Comparison of ENCODE assay signal across 8 cellular contexts in the genomic region with DNA sequence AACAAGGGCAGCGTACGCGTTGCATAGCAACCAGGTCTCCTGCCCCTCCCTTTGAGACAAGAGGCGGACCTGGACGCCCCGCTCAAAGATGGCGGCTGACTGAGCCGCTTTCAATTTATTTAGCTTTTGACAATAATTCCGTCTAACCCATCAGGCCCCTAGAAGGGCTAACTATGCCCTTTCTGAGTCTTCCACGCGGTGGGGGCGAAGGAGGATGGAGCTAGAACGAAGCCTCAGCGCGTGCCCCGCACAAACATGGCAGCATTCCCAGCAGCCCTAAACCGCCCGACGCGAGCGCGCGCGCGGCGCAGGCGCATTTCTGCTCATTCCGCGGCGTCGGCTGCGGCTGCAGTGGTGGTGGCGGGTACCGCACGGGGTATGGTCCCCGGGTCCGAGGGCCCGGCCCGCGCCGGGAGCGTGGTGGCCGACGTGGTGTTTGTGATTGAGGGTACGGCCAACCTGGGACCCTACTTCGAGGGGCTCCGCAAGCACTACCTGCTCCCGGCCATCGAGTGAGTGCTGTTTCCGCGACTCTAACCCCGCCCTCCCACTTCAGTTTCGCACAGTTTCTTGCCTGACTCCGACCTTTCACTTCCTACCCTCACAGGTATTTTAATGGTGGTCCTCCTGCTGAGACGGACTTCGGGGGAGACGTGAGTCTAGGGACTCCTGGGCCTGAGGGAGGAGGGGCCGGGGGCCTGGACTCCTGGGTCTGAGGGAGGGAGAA.
DNase-seq lines count a peak whose midpoint lies in the region; ATAC-seq and TF ChIP-seq lines count a peak whose summit lies in the region.

A gene (plus strand): TSS at position 326 of the 727 bp plus-strand sequence. CDS start 53 bp downstream, at position 379.

- TF ChIP-seq CTCF in astrocyte of the cerebellum (IDR thresholded peaks at IDR 0.05; ENCODE audit: low read depth, low read length, missing control alignments), result peak; percentile 10

- in situ Hi-C loops in astrocyte of the cerebellum (cut with HindIII; ENCODE audit: low sequenced_read_pairs), result no loop called here

- peak within 1 kb of the TSS; percentile 98 for H3K4me3 ChIP-seq in astrocyte of the cerebellum (ENCODE audit: low read depth, low read length)

- TF ChIP-seq POLR2A in GM15510 (IDR thresholded peaks at IDR 0.05; ENCODE audit: borderline replicate concordance, extremely low read depth, insufficient read length), result peak; percentile 83

- ATAC-seq in HG02884 (IDR thresholded peaks at IDR 0.05; ENCODE audit: unreplicated experiment) (peak; percentile 49), HG03139 (IDR thresholded peaks at IDR 0.05; ENCODE audit: unreplicated experiment) (no peak)

- DNase-seq in NCI-H1694 treated with DMSO at 0.1 percent for 48 hours (lab: John Stamatoyannopoulos, UW), result peak; percentile 85
- DNase-seq in T-helper 9 cell, result peak; percentile 83
- DNase-seq in astrocyte of the cerebellum (ENCODE audit: low read depth), result peak; percentile 56
- peak; percentile 95 for DNase-seq in hepatic stellate cell (ENCODE audit: low spot score)
- DNase-seq in retina, result peak; percentile 99
